In genomic region chr2:234580686-234581085, GRCh38 we compare ENCODE assay signal across 20 cellular contexts.
"Had no signal": no experiment of that assay in that cellular context is flagged by ENCODE, and none has a peak within 500 bp of the region (broad histone marks: within the 10 kb centered on the region; RNA-seq: fewer than 3 reads in every experiment).

No MANE protein-coding gene starts in this region.

- H3K27ac ChIP-seq: foreskin keratinocyte, hepatocyte, pancreas, suprapubic skin, thyroid gland had no signal

- FAIRE-seq: endothelial cell of umbilical vein, pancreas, small intestine, urothelium cell line had no signal

- H3K36me3 Mint-ChIP-seq: naive B cell, type B pancreatic cell had no signal

- ATAC-seq: foreskin keratinocyte; pancreas; right cardiac atrium; stimulated activated naive CD8-positive, alpha-beta T cell treated with anti-CD3 and anti-CD28 coated beads, Interleukin-15, Interleukin-2, amounts not matched to agents 100 U/mL and 50 U/mL, for 24 hours had no signal

- H2AFZ ChIP-seq: hepatocyte had no signal

- H3K9me3 ChIP-seq: pancreas, suprapubic skin, thyroid gland had no signal

- H3K36me3 ChIP-seq: pancreas, suprapubic skin, thyroid gland had no signal

- H3K27ac Mint-ChIP-seq: endodermal cell, naive B cell, nephron, progenitor cell of endocrine pancreas, type B pancreatic cell had no signal

- H3K4me3 ChIP-seq: hepatocyte, pancreas, suprapubic skin, thyroid gland had no signal

- DNase-seq: dermis blood vessel endothelial cell; endodermal cell; erythroblast; foreskin keratinocyte; mesendoderm; naive B cell; occipital lobe; pancreas; right cardiac atrium; small intestine; stimulated activated CD4-positive, alpha-beta T cell treated with anti-CD3 and anti-CD28 coated beads, Interleukin-2, amount 100 ng/mL, for 48 hours; stimulated activated naive CD8-positive, alpha-beta T cell treated with anti-CD3 and anti-CD28 coated beads, Interleukin-15, Interleukin-2, amounts not matched to agents 100 U/mL and 50 U/mL, for 24 hours; thyroid gland had no signal

- H3K4me3 Mint-ChIP-seq: endodermal cell, naive B cell, nephron, type B pancreatic cell had no signal

- H3K27me3 ChIP-seq: hepatocyte, pancreas, suprapubic skin, thyroid gland had no signal

- H3K79me2 ChIP-seq: hepatocyte had no signal

- H3K4me1 ChIP-seq: foreskin keratinocyte, pancreas, suprapubic skin, thyroid gland had no signal

- H3K9me3 Mint-ChIP-seq: endodermal cell, naive B cell, type B pancreatic cell had no signal
